Comparison of ENCODE assay signal across 8 cellular contexts in genomic region chr9:83706703-83707517, GRCh38. TPM values are rescaled to one million over a fixed set of nuclear protein-coding genes. Genes with fewer than 3 reads are reported as not detected.
DNase-seq lines count a peak whose midpoint lies in the region; ATAC-seq, FAIRE-seq and TF ChIP-seq lines count a peak whose summit lies in the region.

No MANE protein-coding gene starts in this region.

- peak overlapping the region; percentile 98 for H3K27ac ChIP-seq in cingulate gyrus (ENCODE audit: low read depth, low read length)

- 0% methylated on average over 36 to 42 of the region's 42 CpGs for WGBS in lower leg skin, 2 donors

- peak overlapping the region; percentile 97 for H3K4me3 ChIP-seq in lower leg skin (ENCODE audit: low read depth, poor library complexity, severe bottlenecking)

- intact Hi-C loops in lower leg skin (cut with DNase I; ENCODE audit: low total_unique reads), result no loop called here

- no peak for TF ChIP-seq CTCF in lower leg skin (IDR thresholded peaks at IDR 0.05)

- peak; percentile 7 for ATAC-seq in GM21786 (IDR thresholded peaks at IDR 0.05; ENCODE audit: unreplicated experiment)

- DNase-seq in GDM1 (lab: John Stamatoyannopoulos, UW) (peak; percentile 54), LHCN-M2 (ENCODE audit: low read depth) (peak; percentile 16), lower leg skin (ENCODE audit: low spot score in 2 of 2) (peak; percentile 26 to 90), RCC 7860 (ENCODE audit: low spot score) (no peak)
- DNase-seq in activated CD4-positive, alpha-beta T cell treated with anti-CD3 and anti-CD28 coated beads for 1 hour, result peak; percentile 29
- peak; percentile 45 to 61 (median 53) for DNase-seq in stimulated activated CD4-positive, alpha-beta T cell treated with anti-CD3 and anti-CD28 coated beads, TNF-alpha, amount 100 ng/mL, for 4 hours (ENCODE audit: low read depth in 3 of 3)

- TF ChIP-seq POLR2A in lower leg skin (IDR thresholded peaks at IDR 0.05), result no peak

- no peak for FAIRE-seq in RCC 7860 (lab: Jason Lieb, UNC)

RNA-seq across cellular contexts. Expression of gene UBQLN1, which starts 0.8 kb away (rescaled TPM):
- total RNA-seq in LHCN-M2 (2014; rRNA removed), result 99.8 and 111 TPM in 2 replicates
- 48.7 TPM for polyA plus RNA-seq in LHCN-M2 (2012)
- 100 to 1,000 TPM in 2 of 4 donors, 10 to 100 TPM in 2; 92.7 to 120 (median 101) TPM for total RNA-seq in lower leg skin
